8 cellular contexts compared by ENCODE assay signal in genomic region chr12:64780531-64781373, GRCh38. TPM values are rescaled to one million over a fixed set of nuclear protein-coding genes. Genes with fewer than 3 reads are reported as not detected.
A peak's percentile ranks its signal among the peaks of the same experiment; 100 is the strongest.
DNase-seq lines count a peak whose midpoint lies in the region; ATAC-seq and TF ChIP-seq lines count a peak whose summit lies in the region.

No MANE protein-coding gene starts in this region.

- H2AFZ ChIP-seq in PC-9: peak overlapping the region; percentile 90

- in situ Hi-C loops in T47D (cut with HindIII; ENCODE audit: low pct_unique_long_range_greater_than_20kb, low sequenced_read_pairs): no loop called here

- peak; percentile 43 for DNase-seq in ELF-1 (ENCODE audit: low read depth, low spot score)
- peak; percentile 66 to 69 for DNase-seq in PC-9
- DNase-seq in T47D (ENCODE audit: low read depth in 1 of 2, low spot score in 1 of 2): peak; percentile 86 to 90
- DNase-seq in left colon: peak; percentile 62 to 79
- peak in 1 of 2 donors; percentile 50 for DNase-seq in stimulated activated effector memory CD8-positive, alpha-beta T cell treated with anti-CD3 and anti-CD28 coated beads, Interleukin-12 subunit alpha, Interleukin-12 subunit beta, amount 100 ng/mL, for 72 hours (ENCODE audit: low spot score in 2 of 2)
- no peak for DNase-seq in UCSD-AML1 (lab: John Stamatoyannopoulos, UW; ENCODE audit: unreplicated experiment)

- peaks cover 10% of the 10 kb centered on the region for H3K9me3 Mint-ChIP-seq in stimulated activated effector memory CD8-positive, alpha-beta T cell treated with anti-CD3 and anti-CD28 coated beads, Interleukin-12 subunit alpha, Interleukin-12 subunit beta, amount 100 ng/mL, for 72 hours

- H3K27ac Mint-ChIP-seq in stimulated activated effector memory CD8-positive, alpha-beta T cell treated with anti-CD3 and anti-CD28 coated beads, Interleukin-12 subunit alpha, Interleukin-12 subunit beta, amount 100 ng/mL, for 72 hours: no peak overlapping the region

- H3K27me3 ChIP-seq in PC-9 (ENCODE audit: insufficient read depth, low read depth): no peaks in the 10 kb centered on the region

- H3K36me3 Mint-ChIP-seq in stimulated activated effector memory CD8-positive, alpha-beta T cell treated with anti-CD3 and anti-CD28 coated beads, Interleukin-12 subunit alpha, Interleukin-12 subunit beta, amount 100 ng/mL, for 72 hours: no peaks in the 10 kb centered on the region

- H3K4me1 Mint-ChIP-seq in stimulated activated effector memory CD8-positive, alpha-beta T cell treated with anti-CD3 and anti-CD28 coated beads, Interleukin-12 subunit alpha, Interleukin-12 subunit beta, amount 100 ng/mL, for 72 hours: peaks cover 13% of the 10 kb centered on the region

- TF ChIP-seq CTCF in PC-9 (conservative IDR thresholded peaks at IDR 0.05): no peak

- H3K4me3 ChIP-seq in PC-9: peak overlapping the region; percentile 77

- POLR2A ChIA-PET in PC-9 (lab: Charles Lee; ENCODE audit: unreplicated experiment): interaction anchor here (0.6 to 0.7 kb wide), 2 partner anchors 111 to 219 kb away, joined by 3 to 14 read pairs; no protein-coding TSS in a partner anchor

- H4K20me1 ChIP-seq in PC-9 (ENCODE audit: insufficient read depth): no peaks in the 10 kb centered on the region

- peak overlapping the region; percentile 99 for H3K4me2 ChIP-seq in PC-9

- BruUV-seq in PC-9 (replicated peaks; lab: Mats Ljungman, UMichigan): no TSS peak

- H3K9me2 ChIP-seq in PC-9 (ENCODE audit: insufficient read depth): no peaks in the 10 kb centered on the region

- H3F3A ChIP-seq in PC-9 (ENCODE audit: insufficient read depth, low read depth): peaks cover 23% of the 10 kb centered on the region

- intact Hi-C loops in PC-9 (cut with micrococcal nuclease; ENCODE audit: unreplicated experiment): no loop called here
- intact Hi-C loops in left colon (cut with DNase I, micrococcal nuclease): no loop called here

- H3K4me1 ChIP-seq in PC-9 (replicated peaks; ENCODE audit: insufficient read depth): peaks cover 28% of the 10 kb centered on the region

- H3K79me2 ChIP-seq in PC-9 (ENCODE audit: low read depth): peaks cover 34% of the 10 kb centered on the region

- ATAC-seq in HG02759 (IDR thresholded peaks at IDR 0.05; ENCODE audit: unreplicated experiment) (peak; percentile 66), left colon (peak; percentile 81), HG02973 (IDR thresholded peaks at IDR 0.05; ENCODE audit: unreplicated experiment) (no peak)
- ATAC-seq in stimulated activated effector memory CD8-positive, alpha-beta T cell treated with anti-CD3 and anti-CD28 coated beads, Interleukin-12 subunit alpha, Interleukin-12 subunit beta, amount 100 ng/mL, for 72 hours: peak; percentile 65

- no peaks in the 10 kb centered on the region for H3K9me3 ChIP-seq in PC-9 (ENCODE audit: insufficient read depth, low read depth)

- peak overlapping the region; percentile 81 for H3K27ac ChIP-seq in PC-9

- H3K4me3 Mint-ChIP-seq in stimulated activated effector memory CD8-positive, alpha-beta T cell treated with anti-CD3 and anti-CD28 coated beads, Interleukin-12 subunit alpha, Interleukin-12 subunit beta, amount 100 ng/mL, for 72 hours: peak overlapping the region; percentile 77

- H3K36me3 ChIP-seq in PC-9 (ENCODE audit: low read depth): no peaks in the 10 kb centered on the region

- CTCF ChIA-PET in PC-9 (lab: Charles Lee): interaction anchor here (0.5 to 0.6 kb wide), 2 partner anchors 18 to 1680 kb away, joined by 4 to 9 read pairs; no protein-coding TSS in a partner anchor

RNA-seq across cellular contexts. Expression of gene GNS, which starts 21.5 kb away (rescaled TPM):
- total RNA-seq in PC-9 (2021) (68.4 and 74.9 TPM in 2 replicates), left colon (10 to 100 TPM; 59.6 to 70.8 TPM)

RNA-seq across cellular contexts. Expression of gene TBC1D30, which starts 43.7 kb away (rescaled TPM):
- 8.6 and 9.0 TPM in 2 replicates for total RNA-seq in PC-9 (2021)
- 10 to 100 TPM in 1 of 2 donors, 1 to 10 TPM in 1; 10.0 to 12.8 TPM for total RNA-seq in left colon
